In the genomic region with DNA sequence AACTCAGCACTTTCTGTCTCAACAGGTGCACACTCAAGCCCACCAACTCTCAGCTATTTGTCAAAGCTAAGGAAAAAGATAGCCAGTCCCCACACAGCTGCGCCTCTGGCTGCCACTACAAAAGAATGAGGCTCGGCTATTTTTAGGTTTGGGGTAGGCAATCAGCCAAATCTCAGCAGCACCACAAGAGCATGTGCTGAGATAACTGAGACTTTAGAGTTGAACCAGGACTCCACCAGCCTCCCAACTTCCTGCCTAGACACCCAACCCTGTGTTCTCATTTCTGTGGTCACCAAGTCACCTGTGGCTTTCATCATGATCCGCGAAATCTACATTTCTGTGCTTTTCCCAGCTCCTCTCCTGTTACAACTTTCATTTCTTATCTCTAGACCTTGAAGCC, we compare ENCODE assay signal across 10 cellular contexts. TPM values are rescaled to one million over a fixed set of nuclear protein-coding genes. Genes with fewer than 3 reads are reported as not detected.
DNase-seq lines count a peak whose midpoint lies in the region; ATAC-seq and TF ChIP-seq lines count a peak whose summit lies in the region.
"Had no signal": no experiment of that assay in that cellular context is flagged by ENCODE, and none has a peak within 500 bp of the region (broad histone marks: within the 10 kb centered on the region; RNA-seq: fewer than 3 reads in every experiment).

No MANE protein-coding gene starts in this region.

- H3K4ac ChIP-seq in H9 (ENCODE audit: low read depth, low read length), result no peak overlapping the region

- WGBS in H9 (ENCODE audit: extremely low coverage, insufficient read length, low lambda C conversion rate), result no CpG with 5 or more reads among the region's 4 CpGs
- 2 to 9% methylated on average over 4 of the region's 4 CpGs for WGBS in heart right ventricle, 2 donors

- no peak overlapping the region for H3K23ac ChIP-seq in H9 (ENCODE audit: insufficient read length, low read depth, low read length)

- H3K27ac ChIP-seq in H9 (ENCODE audit: insufficient read length, low read depth, low read length) (no peak overlapping the region), heart right ventricle (peak overlapping the region in 3 of 10 donors; percentile 31 to 56 (median 48)), gastrocnemius medialis (peak overlapping the region; percentile 76 to 86 (median 84))

- in situ Hi-C loops in gastrocnemius medialis (cut with MboI; ENCODE audit: low sequenced_read_pairs in 4 of 4), result loop anchor here in 1 of 4 donors (25.0 kb wide), 1 partner anchor 96 kb away; no protein-coding TSS in a partner anchor

- H2BK5ac ChIP-seq in H9 (ENCODE audit: insufficient read length, low read length), result no peak overlapping the region

- no peak overlapping the region for H2BK20ac ChIP-seq in H9 (ENCODE audit: low read depth, low read length, poor library complexity, severe bottlenecking)

- H3K4me1 Mint-ChIP-seq in H9, result peaks cover 29% of the 10 kb centered on the region in 2 experiments

- peaks cover 4 to 11% of the 10 kb centered on the region in 2 experiments; a peak in 4 of 5 replicates for H3K9me3 Mint-ChIP-seq in H9
- H3K9me3 Mint-ChIP-seq: neural crest cell had no signal

- H2AK5ac ChIP-seq in H9 (ENCODE audit: insufficient read length, low read length), result no peak overlapping the region

- H3K14ac ChIP-seq in H9 (ENCODE audit: insufficient read depth, low read length), result no peak overlapping the region; the same call in 1 of the 2 replicates

- no peak overlapping the region for H3K4me3 Mint-ChIP-seq in H9
- H3K4me3 Mint-ChIP-seq: neural crest cell had no signal

- H3K36me3 ChIP-seq in heart right ventricle (no peaks in the 10 kb centered on the region), gastrocnemius medialis (no peaks in the 10 kb centered on the region)

- intact Hi-C loops in heart right ventricle (cut with DNase I), result no loop called here
- intact Hi-C loops in gastrocnemius medialis (cut with DNase I; ENCODE audit: low total_unique reads), result no loop called here

- no peak overlapping the region for H4K8ac ChIP-seq in H9 (replicated peaks; ENCODE audit: insufficient read length, low read depth, low read length)

- no peaks in the 10 kb centered on the region for H3K79me1 ChIP-seq in H9 (ENCODE audit: insufficient read depth, low read depth, low read length, poor library complexity, severe bottlenecking)

- H3T11ph ChIP-seq in H9 (ENCODE audit: low read length), result no peak overlapping the region

- no peak overlapping the region for H3K18ac ChIP-seq in H9 (ENCODE audit: insufficient read length, low read depth, low read length)

- H4K91ac ChIP-seq in H9 (ENCODE audit: insufficient read length, low read depth, low read length), result no peak overlapping the region

- H3K4me3 ChIP-seq in heart right ventricle (no peak overlapping the region), gastrocnemius medialis (peak overlapping the region; percentile 14 to 37 (median 25))

- H3K9ac ChIP-seq in H9 (ENCODE audit: extremely low read depth, insufficient read length, low read length), result no peak overlapping the region

- no peak overlapping the region for H4K5ac ChIP-seq in H9 (ENCODE audit: insufficient read length, low read depth, low read length)

- peaks cover 27% of the 10 kb centered on the region for H3K27me3 Mint-ChIP-seq in H9 (ENCODE audit: low read depth)

- H3K4me1 ChIP-seq in H9 (ENCODE audit: insufficient read depth, low read length) (no peaks in the 10 kb centered on the region; the same call in 1 of the 2 replicates), heart right ventricle (peaks cover 0 to 22% (median 0%) of the 10 kb centered on the region in 9 donors), gastrocnemius medialis (peaks cover 6 to 16% of the 10 kb centered on the region in 2 donors)

- peak overlapping the region; percentile 62 for H2BK12ac ChIP-seq in H9 (ENCODE audit: insufficient read length, low read depth, low read length)

- H4K20me1 ChIP-seq in H9 (ENCODE audit: control insufficient read depth, insufficient read depth, insufficient read length), result no peaks in the 10 kb centered on the region

- H2BK120ac ChIP-seq in H9 (ENCODE audit: low read depth, low read length, poor library complexity, severe bottlenecking), result no peak overlapping the region

- H3K23me2 ChIP-seq in H9 (ENCODE audit: insufficient read length, low read depth, low read length, poor library complexity, severe bottlenecking), result no peaks in the 10 kb centered on the region

- H3K27ac Mint-ChIP-seq in H9, result 0 out of 7 replicates have a peak overlapping the region, but pooled peaks of 1 of the 3 experiments have one; percentile 2

- H3K27me3 ChIP-seq in H9 (ENCODE audit: insufficient read depth, low read length) (no peaks in the 10 kb centered on the region; the same call in 1 of the 2 replicates), heart right ventricle (no peaks in the 10 kb centered on the region), gastrocnemius medialis (no peaks in the 10 kb centered on the region)

- H3K9me3 ChIP-seq in H9 (ENCODE audit: control insufficient read depth, low read depth, low read length) (no peaks in the 10 kb centered on the region), heart right ventricle (no peaks in the 10 kb centered on the region), gastrocnemius medialis (no peaks in the 10 kb centered on the region)

- TF ChIP-seq CTCF in H9 (conservative IDR thresholded peaks at IDR 0.05), result no peak
- TF ChIP-seq CTCF in heart right ventricle (IDR thresholded peaks at IDR 0.05), result peak in 2 of 9 donors; percentile 9
- TF ChIP-seq CTCF in gastrocnemius medialis (IDR thresholded peaks at IDR 0.05 in 4 of 5, conservative IDR thresholded peaks at IDR 0.05 in 1 of 5), result peak in 1 of 5 experiments; percentile 8

- ATAC-seq in heart right ventricle, result peak; percentile 63 to 90 (median 86)
- peak; percentile 95 to 97 for ATAC-seq in gastrocnemius medialis
- ATAC-seq in HG02610 (IDR thresholded peaks at IDR 0.05; ENCODE audit: unreplicated experiment), result no peak
- ATAC-seq: PC-3 had no signal

- H3K79me2 ChIP-seq in H9 (ENCODE audit: insufficient read depth, low read length), result no peaks in the 10 kb centered on the region

- peak overlapping the region; percentile 3 for H2AFZ ChIP-seq in H9 (ENCODE audit: low read length)

- no peak overlapping the region for H3K4me2 ChIP-seq in H9 (ENCODE audit: insufficient read depth, insufficient read length, low read length)

- no peak overlapping the region for H2BK15ac ChIP-seq in H9 (ENCODE audit: low read depth, low read length)

- H3K36me3 Mint-ChIP-seq in H9 (ENCODE audit: insufficient read depth in 1 of 3, low read depth in 3 of 3), result no peaks in the 10 kb centered on the region; a peak in 1 of 7 replicates

- H3K56ac ChIP-seq in H9 (ENCODE audit: insufficient read length, low read depth, low read length), result no peak overlapping the region

- DNase-seq in H9 (no peak), SHP77 treated with DMSO at 0.1 percent for 48 hours (lab: John Stamatoyannopoulos, UW) (peak; percentile 5), heart right ventricle (peak; percentile 11 to 57), gastrocnemius medialis (peak; percentile 66 to 82), NCI-H1694 (lab: John Stamatoyannopoulos, UW) (no peak), activated gamma-delta T cell (lab: John Stamatoyannopoulos, UW) (no peak)
- no peak for DNase-seq in activated CD4-positive, CD25-positive, alpha-beta regulatory T cell treated with anti-CD3 and anti-CD28 coated beads, Interleukin-2, amount 50 U/mL, for 72 hours
- DNase-seq: PC-3 had no signal

- TF ChIP-seq POLR2A in gastrocnemius medialis (IDR thresholded peaks at IDR 0.05), result no peak

RNA-seq across cellular contexts. Expression of a gene that starts 28.0 kb away (rescaled TPM):
- total RNA-seq in H9 (2021), result 3.8 and 4.3 TPM in 2 replicates
- 100 to 1,000 TPM; 126 to 228 (median 191) TPM for total RNA-seq in heart right ventricle
- polyA plus RNA-seq in heart right ventricle, result 10 to 100 TPM; 28.5 to 41.9 TPM
- 100 to 1,000 TPM in 2 of 4 donors, 10 to 100 TPM in 2; 53.5 to 201 (median 98.9) TPM for total RNA-seq in gastrocnemius medialis
- total RNA-seq: PC-3 had no signal

Comparison
In these comparisons a context has a peak if more than half of its experiments do, and no peak if none do; other contexts are left out.
1. DNase-seq: peak in SHP77 treated with DMSO at 0.1 percent for 48 hours (single experiment), heart right ventricle (2 of 2) and gastrocnemius medialis (2 of 2); none in H9 (single experiment), NCI-H1694 (single experiment), activated gamma-delta T cell (single experiment) and activated CD4-positive, CD25-positive, alpha-beta regulatory T cell treated with anti-CD3 and anti-CD28 coated beads, Interleukin-2, amount 50 U/mL, for 72 hours (single experiment).
2. H3K4me3 ChIP-seq: peak in gastrocnemius medialis (4 of 4); none in heart right ventricle (0 of 10).
3. RNA of a gene that starts 28.0 kb away (total RNA-seq): 126 to 228 TPM in heart right ventricle and 53.5 to 201 TPM in gastrocnemius medialis; 3.8 to 4.3 TPM in H9; every median in the first group is over 10 times any median in the second.